ENCODE assay signal across 7 cellular contexts in the genomic region with DNA sequence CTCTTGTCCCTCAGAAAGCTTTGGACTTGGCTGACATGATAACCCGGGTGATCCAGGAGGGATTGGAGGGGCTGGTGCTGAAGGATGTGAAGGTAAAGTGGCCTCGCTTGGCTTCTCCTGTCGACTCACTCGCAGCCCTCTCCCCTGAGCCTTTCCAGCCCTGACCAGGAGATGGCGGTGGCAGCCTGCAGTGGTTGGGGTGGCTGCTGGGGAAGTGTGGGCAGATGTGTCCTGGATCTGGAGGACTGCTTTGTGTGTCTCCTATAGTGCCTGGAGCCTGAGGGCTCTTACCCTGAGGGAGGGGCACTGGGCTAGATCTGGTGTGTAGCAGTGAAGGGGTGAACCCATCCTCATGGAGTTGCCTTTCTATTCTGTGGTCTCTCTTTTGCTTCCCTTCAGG. TPM values are rescaled to one million over a fixed set of nuclear protein-coding genes. Genes with fewer than 3 reads are reported as not detected.
DNase-seq lines count a peak whose midpoint lies in the region; ATAC-seq and TF ChIP-seq lines count a peak whose summit lies in the region.

No MANE protein-coding gene starts in this region.

- DNase-seq in GM12865 (ENCODE audit: low read depth) (peak; percentile 85), T-helper 2 cell (peak; percentile 51 to 83 (median 67)), amniotic stem cell (lab: John Stamatoyannopoulos, UW) (peak; percentile 25), left ventricle myocardium superior (peak; percentile 78), retinal pigment epithelial cell (ENCODE audit: low read depth) (no peak)

- no peak overlapping the region for H3K4me3 ChIP-seq in GM12865 (ENCODE audit: low read depth, low read length)
- H3K4me3 ChIP-seq in retinal pigment epithelial cell (ENCODE audit: low read length), result no peak overlapping the region

- TF ChIP-seq CTCF in GM12865 (IDR thresholded peaks at IDR 0.05; ENCODE audit: insufficient read depth, low read depth, low read length, missing control alignments), result peak; percentile 99
- TF ChIP-seq CTCF in retinal pigment epithelial cell (conservative IDR thresholded peaks at IDR 0.05; ENCODE audit: low read depth, low read length), result peak; percentile 93

- TF ChIP-seq RAD21 in Ishikawa (IDR thresholded peaks at IDR 0.05; ENCODE audit: low read depth), result peak; percentile 92

- intact Hi-C loops in left ventricle myocardium superior (cut with micrococcal nuclease), result loop anchor here (10.0 kb wide), 1 partner anchor 97 kb away; no protein-coding TSS in a partner anchor

- peak; percentile 81 for ATAC-seq in left ventricle myocardium superior
- ATAC-seq in HG03159 (IDR thresholded peaks at IDR 0.05; ENCODE audit: unreplicated experiment), result no peak

- TF ChIP-seq EP300 in Ishikawa (IDR thresholded peaks at IDR 0.05; ENCODE audit: borderline replicate concordance), result no peak

TF ChIP-seq in Ishikawa, 13 proteins besides CTCF, POLR2A, EP300 and RAD21:
- TF ChIP-seq TCF12 (IDR thresholded peaks at IDR 0.05; ENCODE audit: low read depth), result no peak
- TF ChIP-seq, protein P1, sequence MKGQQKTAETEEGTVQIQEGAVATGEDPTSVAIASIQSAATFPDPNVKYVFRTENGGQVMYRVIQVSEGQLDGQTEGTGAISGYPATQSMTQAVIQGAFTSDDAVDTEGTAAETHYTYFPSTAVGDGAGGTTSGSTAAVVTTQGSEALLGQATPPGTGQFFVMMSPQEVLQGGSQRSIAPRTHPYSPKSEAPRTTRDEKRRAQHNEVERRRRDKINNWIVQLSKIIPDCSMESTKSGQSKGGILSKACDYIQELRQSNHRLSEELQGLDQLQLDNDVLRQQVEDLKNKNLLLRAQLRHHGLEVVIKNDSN (IDR thresholded peaks at IDR 0.05), result no peak
- no peak for TF ChIP-seq YY1 (IDR thresholded peaks at IDR 0.05; ENCODE audit: low read depth)
- no peak for TF ChIP-seq ZBTB7A (IDR thresholded peaks at IDR 0.05; ENCODE audit: low read depth)
- no peak for TF ChIP-seq TAF1 (IDR thresholded peaks at IDR 0.05; ENCODE audit: low read depth)
- no peak for TF ChIP-seq FOXM1 (IDR thresholded peaks at IDR 0.05; ENCODE audit: borderline replicate concordance, low read depth)
- TF ChIP-seq, protein P2, sequence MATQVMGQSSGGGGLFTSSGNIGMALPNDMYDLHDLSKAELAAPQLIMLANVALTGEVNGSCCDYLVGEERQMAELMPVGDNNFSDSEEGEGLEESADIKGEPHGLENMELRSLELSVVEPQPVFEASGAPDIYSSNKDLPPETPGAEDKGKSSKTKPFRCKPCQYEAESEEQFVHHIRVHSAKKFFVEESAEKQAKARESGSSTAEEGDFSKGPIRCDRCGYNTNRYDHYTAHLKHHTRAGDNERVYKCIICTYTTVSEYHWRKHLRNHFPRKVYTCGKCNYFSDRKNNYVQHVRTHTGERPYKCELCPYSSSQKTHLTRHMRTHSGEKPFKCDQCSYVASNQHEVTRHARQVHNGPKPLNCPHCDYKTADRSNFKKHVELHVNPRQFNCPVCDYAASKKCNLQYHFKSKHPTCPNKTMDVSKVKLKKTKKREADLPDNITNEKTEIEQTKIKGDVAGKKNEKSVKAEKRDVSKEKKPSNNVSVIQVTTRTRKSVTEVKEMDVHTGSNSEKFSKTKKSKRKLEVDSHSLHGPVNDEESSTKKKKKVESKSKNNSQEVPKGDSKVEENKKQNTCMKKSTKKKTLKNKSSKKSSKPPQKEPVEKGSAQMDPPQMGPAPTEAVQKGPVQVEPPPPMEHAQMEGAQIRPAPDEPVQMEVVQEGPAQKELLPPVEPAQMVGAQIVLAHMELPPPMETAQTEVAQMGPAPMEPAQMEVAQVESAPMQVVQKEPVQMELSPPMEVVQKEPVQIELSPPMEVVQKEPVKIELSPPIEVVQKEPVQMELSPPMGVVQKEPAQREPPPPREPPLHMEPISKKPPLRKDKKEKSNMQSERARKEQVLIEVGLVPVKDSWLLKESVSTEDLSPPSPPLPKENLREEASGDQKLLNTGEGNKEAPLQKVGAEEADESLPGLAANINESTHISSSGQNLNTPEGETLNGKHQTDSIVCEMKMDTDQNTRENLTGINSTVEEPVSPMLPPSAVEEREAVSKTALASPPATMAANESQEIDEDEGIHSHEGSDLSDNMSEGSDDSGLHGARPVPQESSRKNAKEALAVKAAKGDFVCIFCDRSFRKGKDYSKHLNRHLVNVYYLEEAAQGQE (IDR thresholded peaks at IDR 0.05; ENCODE audit: low read depth), result no peak
- no peak for TF ChIP-seq TEAD4 (IDR thresholded peaks at IDR 0.05)
- TF ChIP-seq NFIC (IDR thresholded peaks at IDR 0.05), result no peak
- TF ChIP-seq EGR1 (IDR thresholded peaks at IDR 0.05), result no peak
- TF ChIP-seq, protein P3, sequence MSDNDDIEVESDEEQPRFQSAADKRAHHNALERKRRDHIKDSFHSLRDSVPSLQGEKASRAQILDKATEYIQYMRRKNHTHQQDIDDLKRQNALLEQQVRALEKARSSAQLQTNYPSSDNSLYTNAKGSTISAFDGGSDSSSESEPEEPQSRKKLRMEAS (IDR thresholded peaks at IDR 0.05), result no peak
- no peak for TF ChIP-seq CREB1 (IDR thresholded peaks at IDR 0.05; ENCODE audit: low read depth)
- TF ChIP-seq CEBPB (IDR thresholded peaks at IDR 0.05), result no peak

RNA-seq across cellular contexts. Expression of a gene that starts 17.9 kb away (rescaled TPM):
- total RNA-seq in left ventricle myocardium superior, result 19.3 TPM

RNA-seq across cellular contexts. Expression of a gene that starts 36.9 kb away (rescaled TPM):
- total RNA-seq in left ventricle myocardium superior, result 10.7 TPM

RNA-seq across cellular contexts. Expression of a gene that starts 36.9 kb away (rescaled TPM):
- 1.3 TPM for total RNA-seq in left ventricle myocardium superior
